16 cellular contexts compared by ENCODE assay signal in genomic region chr19:33902802-33903488, GRCh38.
A peak's percentile ranks its signal among the peaks of the same experiment; 100 is the strongest.
DNase-seq lines count a peak whose midpoint lies in the region; ATAC-seq and TF ChIP-seq lines count a peak whose summit lies in the region.
"Had no signal": no experiment of that assay in that cellular context is flagged by ENCODE, and none has a peak within 500 bp of the region (broad histone marks: within the 10 kb centered on the region; RNA-seq: fewer than 3 reads in every experiment).

No MANE protein-coding gene starts in this region.

- no peak overlapping the region for H3K56ac ChIP-seq in mesendoderm (ENCODE audit: low read length)

- CTCF ChIA-PET in WTC11 (lab: Charles Lee), result no interaction called here

- peak overlapping the region; percentile 15 for H3K18ac ChIP-seq in mesendoderm (ENCODE audit: low read length)

- no peak overlapping the region for H2BK15ac ChIP-seq in mesendoderm (replicated peaks; ENCODE audit: low read depth)

- no peak overlapping the region for H3K27ac Mint-ChIP-seq in WTC11
- H3K27ac Mint-ChIP-seq: B cell; CD4-positive, alpha-beta memory T cell had no signal

- H2BK120ac ChIP-seq in mesendoderm (ENCODE audit: low read depth, low read length), result no peak overlapping the region

- no peak overlapping the region for H4K8ac ChIP-seq in mesendoderm (ENCODE audit: low read depth, low read length)

- no peak overlapping the region for H3K4me3 Mint-ChIP-seq in WTC11
- H3K4me3 Mint-ChIP-seq: B cell; CD4-positive, alpha-beta memory T cell had no signal

- H3K79me2 ChIP-seq in mesendoderm (ENCODE audit: control insufficient read depth, insufficient read depth, low read length), result no peaks in the 10 kb centered on the region

- peaks cover 3% of the 10 kb centered on the region for H3K79me1 ChIP-seq in mesendoderm (ENCODE audit: low read length)

- DNase-seq in Daoy (ENCODE audit: low read depth), result peak; percentile 51
- peak; percentile 7 for DNase-seq in NB4 (ENCODE audit: low read depth)
- no peak for DNase-seq in WTC11 (ENCODE audit: low spot score)
- DNase-seq in mesendoderm, result no peak
- no peak for DNase-seq in stimulated activated CD4-positive, alpha-beta T cell treated with anti-CD3 and anti-CD28 coated beads, Interleukin-12 subunit alpha, Interleukin-12 subunit beta, amount 100 ng/mL, for 4 hours
- no peak for DNase-seq in NCI-H446 (lab: John Stamatoyannopoulos, UW)
- DNase-seq in COR-L47 (lab: John Stamatoyannopoulos, UW), result no peak
- DNase-seq: CD4-positive, alpha-beta memory T cell; EL; Kasumi-1; NCI-H1417; NCI-H2029 treated with DMSO at 0.1 percent for 48 hours; NCI-H510A treated with DMSO at 0.1 percent for 48 hours; PC-9; Right ventricle myocardium superior had no signal

- peaks cover 13% of the 10 kb centered on the region for H3K9me3 Mint-ChIP-seq in WTC11

- H3K4me1 Mint-ChIP-seq in WTC11, result peaks cover 34% of the 10 kb centered on the region

- H3K27ac ChIP-seq in mesendoderm (ENCODE audit: low read depth, low read length), result no peak overlapping the region
- H3K27ac ChIP-seq: PC-9 had no signal

- H3K36me3 Mint-ChIP-seq in WTC11, result peaks cover 13% of the 10 kb centered on the region

- no peak overlapping the region for H3K9ac ChIP-seq in mesendoderm (ENCODE audit: low read length)

- H3K27me3 ChIP-seq in mesendoderm (ENCODE audit: insufficient read depth, low read length, poor library complexity), result no peaks in the 10 kb centered on the region

- H2BK5ac ChIP-seq in mesendoderm (ENCODE audit: low read length), result no peak overlapping the region

- H3K27me3 Mint-ChIP-seq in WTC11 (ENCODE audit: low read depth), result peaks cover 11% of the 10 kb centered on the region

- ATAC-seq in WTC11, result no peak

- no peak for TF ChIP-seq POLR2A in NB4 (IDR thresholded peaks at IDR 0.05; ENCODE audit: extremely low read depth, insufficient read length)

- TF ChIP-seq CTCF in NB4 (IDR thresholded peaks at IDR 0.05; ENCODE audit: low read depth, low read length), result no peak
- TF ChIP-seq CTCF in WTC11 (IDR thresholded peaks at IDR 0.05), result no peak

- H3K4me3 ChIP-seq in NB4 (ENCODE audit: low read depth, low read length), result no peak overlapping the region
- H3K4me3 ChIP-seq in mesendoderm (ENCODE audit: low read length), result no peak overlapping the region
- H3K4me3 ChIP-seq: PC-9 had no signal

- H3K23ac ChIP-seq in mesendoderm (ENCODE audit: low read length), result no peak overlapping the region

- WGBS in mesendoderm (ENCODE audit: extremely low coverage, insufficient coverage, low lambda C conversion rate), result no CpG with 5 or more reads among the region's 22 CpGs

- H3K4me2 ChIP-seq in mesendoderm (ENCODE audit: low read length), result no peak overlapping the region
- H3K4me2 ChIP-seq: PC-9 had no signal

- POLR2A ChIA-PET in WTC11 (lab: Charles Lee), result no interaction called here

- peaks cover 6% of the 10 kb centered on the region for H3K4me1 ChIP-seq in mesendoderm (ENCODE audit: control insufficient read depth, low read depth, low read length)

- H2AK5ac ChIP-seq in mesendoderm (ENCODE audit: low read length), result no peak overlapping the region

- H3K36me3 ChIP-seq in mesendoderm (ENCODE audit: control insufficient read depth, insufficient read depth, low read length), result no peaks in the 10 kb centered on the region

- H4K5ac ChIP-seq in mesendoderm (ENCODE audit: low read length), result no peak overlapping the region

- H3K4ac ChIP-seq in mesendoderm (ENCODE audit: low read depth, low read length), result no peak overlapping the region

TF ChIP-seq in WTC11, 78 proteins besides CTCF, POLR2A, EP300 and RAD21:
- no peak for TF ChIP-seq NR2C2 (CRISPR knock-in tag; IDR thresholded peaks at IDR 0.05)
- TF ChIP-seq ZNF121 (CRISPR knock-in tag; IDR thresholded peaks at IDR 0.05), result peak; percentile 76; the same call in 1 of the 2 replicates
- no peak for TF ChIP-seq ZNF317 (CRISPR knock-in tag; IDR thresholded peaks at IDR 0.05; ENCODE audit: borderline replicate concordance, low read depth)

Comparison
In these comparisons a context has a peak if more than half of its experiments do, and no peak if none do; other contexts are left out.
1. DNase-seq: peak in Daoy (single experiment) and NB4 (single experiment); none in WTC11 (single experiment), mesendoderm (single experiment), stimulated activated CD4-positive, alpha-beta T cell treated with anti-CD3 and anti-CD28 coated beads, Interleukin-12 subunit alpha, Interleukin-12 subunit beta, amount 100 ng/mL, for 4 hours (single experiment), NCI-H446 (0 of 2) and COR-L47 (single experiment).